In genomic region chr2:52369176-52369575, GRCh38 we compare ENCODE assay signal across 33 cellular contexts.
"Had no signal": no experiment of that assay in that cellular context is flagged by ENCODE, and none has a peak within 500 bp of the region (broad histone marks: within the 10 kb centered on the region; RNA-seq: fewer than 3 reads in every experiment).

No MANE protein-coding gene starts in this region.

- H3K9me3 Mint-ChIP-seq: activated CD4-positive, alpha-beta T cell treated with anti-CD3 and anti-CD28 coated beads, Interleukin-2, amount 10 ng/mL, durations not matched to agents 24 days and 14 days had no signal

- H3K4me3 ChIP-seq: ascending aorta, breast epithelium, gastroesophageal sphincter, heart right ventricle, hepatocyte had no signal

- H3K27ac Mint-ChIP-seq: activated CD4-positive, alpha-beta memory T cell treated with anti-CD3 and anti-CD28 coated beads for 36 hours; activated CD4-positive, alpha-beta T cell treated with anti-CD3 and anti-CD28 coated beads for 36 hours; activated CD4-positive, alpha-beta T cell treated with anti-CD3 and anti-CD28 coated beads, Interleukin-2, amount 10 ng/mL, durations not matched to agents 24 days and 14 days; activated CD8-positive, alpha-beta memory T cell treated with anti-CD3 and anti-CD28 coated beads, Interleukin-2, amount 10 ng/mL, durations not matched to agents 7 days and 5 days; activated CD8-positive, alpha-beta T cell treated with anti-CD3 and anti-CD28 coated beads, Interleukin-2, amount 10 ng/mL, durations not matched to agents 7 days and 5 days; activated naive CD4-positive, alpha-beta T cell treated with anti-CD3 and anti-CD28 coated beads, Interleukin-2, amount 10 ng/mL, durations not matched to agents 7 days and 5 days; activated naive CD4-positive, alpha-beta T cell treated with anti-CD3 and anti-CD28 coated beads, Interleukin-2, amount 50 U/mL, for 72 hours; activated naive CD8-positive, alpha-beta T cell treated with anti-CD3 and anti-CD28 coated beads, Interleukin-2, amount 10 ng/mL, durations not matched to agents 7 days and 5 days; activated T-cell treated with anti-CD3 and anti-CD28 coated beads, Interleukin-2, amount 50 U/mL, for 72 hours; brain; effector memory CD8-positive, alpha-beta T cell; T-helper 17 cell; T-helper 2 cell treated with Interferon-gamma antibody and Interleukin-4, amounts not matched to agents 5 μg/mL and 100 μg/mL, for 36 hours had no signal

- H3K36me3 Mint-ChIP-seq: activated CD4-positive, alpha-beta memory T cell treated with anti-CD3 and anti-CD28 coated beads for 36 hours; activated CD8-positive, alpha-beta memory T cell treated with anti-CD3 and anti-CD28 coated beads, Interleukin-2, amount 10 ng/mL, durations not matched to agents 7 days and 5 days; activated naive CD4-positive, alpha-beta T cell treated with anti-CD3 and anti-CD28 coated beads, Interleukin-2, amount 10 ng/mL, durations not matched to agents 7 days and 5 days; activated naive CD8-positive, alpha-beta T cell treated with anti-CD3 and anti-CD28 coated beads, Interleukin-2, amount 10 ng/mL, durations not matched to agents 7 days and 5 days; brain had no signal

- H3K4me3 Mint-ChIP-seq: activated CD4-positive, alpha-beta memory T cell treated with anti-CD3 and anti-CD28 coated beads for 36 hours; activated CD4-positive, alpha-beta T cell treated with anti-CD3 and anti-CD28 coated beads for 36 hours; activated CD4-positive, alpha-beta T cell treated with anti-CD3 and anti-CD28 coated beads, Interleukin-2, amount 10 ng/mL, durations not matched to agents 24 days and 14 days; activated CD8-positive, alpha-beta memory T cell treated with anti-CD3 and anti-CD28 coated beads, Interleukin-2, amount 10 ng/mL, durations not matched to agents 7 days and 5 days; activated CD8-positive, alpha-beta T cell treated with anti-CD3 and anti-CD28 coated beads, Interleukin-2, amount 10 ng/mL, durations not matched to agents 7 days and 5 days; activated naive CD4-positive, alpha-beta T cell treated with anti-CD3 and anti-CD28 coated beads, Interleukin-2, amount 10 ng/mL, durations not matched to agents 7 days and 5 days; activated naive CD8-positive, alpha-beta T cell treated with anti-CD3 and anti-CD28 coated beads, Interleukin-2, amount 10 ng/mL, durations not matched to agents 7 days and 5 days; activated T-cell treated with anti-CD3 and anti-CD28 coated beads, Interleukin-2, amount 50 U/mL, for 72 hours; brain; central memory CD8-positive, alpha-beta T cell; effector memory CD8-positive, alpha-beta T cell; T-helper 17 cell; T-helper 2 cell treated with Interferon-gamma antibody and Interleukin-4, amounts not matched to agents 5 μg/mL and 100 μg/mL, for 36 hours had no signal

- DNase-seq: activated CD4-positive, alpha-beta memory T cell treated with anti-CD3 and anti-CD28 coated beads for 36 hours; activated CD4-positive, alpha-beta T cell treated with anti-CD3 and anti-CD28 coated beads for 36 hours; activated CD4-positive, alpha-beta T cell treated with anti-CD3 and anti-CD28 coated beads, Interleukin-2, amount 10 ng/mL, durations not matched to agents 24 days and 14 days; activated CD4-positive, CD25-positive, alpha-beta regulatory T cell; activated CD4-positive, CD25-positive, alpha-beta regulatory T cell treated with anti-CD3 and anti-CD28 coated beads, Interleukin-2, amount 50 U/mL, for 72 hours; activated CD8-positive, alpha-beta memory T cell treated with anti-CD3 and anti-CD28 coated beads, Interleukin-2, amount 10 ng/mL, durations not matched to agents 7 days and 5 days; activated CD8-positive, alpha-beta memory T cell treated with anti-CD3 and anti-CD28 coated beads, Interleukin-2, amount 50 U/mL, for 4 hours; activated CD8-positive, alpha-beta T cell treated with anti-CD3 and anti-CD28 coated beads, Interleukin-2, amount 10 ng/mL, durations not matched to agents 7 days and 5 days; activated gamma-delta T cell; activated naive CD4-positive, alpha-beta T cell; activated naive CD4-positive, alpha-beta T cell treated with anti-CD3 and anti-CD28 coated beads, Interleukin-2, amount 10 ng/mL, durations not matched to agents 7 days and 5 days; activated naive CD8-positive, alpha-beta T cell treated with anti-CD3 and anti-CD28 coated beads, Interleukin-2, amount 10 ng/mL, durations not matched to agents 7 days and 5 days; activated T-cell treated with anti-CD3 and anti-CD28 coated beads, Interleukin-2, amount 50 U/mL, for 1 hour; activated T-cell treated with anti-CD3 and anti-CD28 coated beads, Interleukin-2, amount 50 U/mL, for 72 hours; cortex of kidney; dermis blood vessel endothelial cell; effector CD4-positive, alpha-beta T cell; effector memory CD8-positive, alpha-beta T cell; foreskin fibroblast; heart right ventricle; T-helper 1 cell; T-helper 17 cell; T1000; WERI-Rb-1 had no signal

- H3K27me3 Mint-ChIP-seq: activated CD4-positive, alpha-beta memory T cell treated with anti-CD3 and anti-CD28 coated beads for 36 hours; activated CD4-positive, alpha-beta T cell treated with anti-CD3 and anti-CD28 coated beads for 36 hours; activated CD4-positive, alpha-beta T cell treated with anti-CD3 and anti-CD28 coated beads, Interleukin-2, amount 10 ng/mL, durations not matched to agents 24 days and 14 days; activated CD8-positive, alpha-beta memory T cell treated with anti-CD3 and anti-CD28 coated beads, Interleukin-2, amount 10 ng/mL, durations not matched to agents 7 days and 5 days; activated naive CD4-positive, alpha-beta T cell treated with anti-CD3 and anti-CD28 coated beads, Interleukin-2, amount 10 ng/mL, durations not matched to agents 7 days and 5 days; activated naive CD8-positive, alpha-beta T cell treated with anti-CD3 and anti-CD28 coated beads, Interleukin-2, amount 10 ng/mL, durations not matched to agents 7 days and 5 days; brain; central memory CD8-positive, alpha-beta T cell; effector memory CD8-positive, alpha-beta T cell; T-helper 17 cell had no signal

- ATAC-seq: activated CD4-positive, alpha-beta T cell treated with anti-CD3 and anti-CD28 coated beads for 36 hours; activated CD8-positive, alpha-beta memory T cell treated with anti-CD3 and anti-CD28 coated beads, Interleukin-2, amount 10 ng/mL, durations not matched to agents 7 days and 5 days; activated CD8-positive, alpha-beta T cell treated with anti-CD3 and anti-CD28 coated beads, Interleukin-2, amount 10 ng/mL, durations not matched to agents 7 days and 5 days; activated naive CD4-positive, alpha-beta T cell treated with anti-CD3 and anti-CD28 coated beads, Interleukin-2, amount 50 U/mL, for 72 hours; activated T-cell treated with anti-CD3 and anti-CD28 coated beads, Interleukin-2, amount 50 U/mL, for 72 hours; effector memory CD8-positive, alpha-beta T cell; esophagus mucosa; gastroesophageal sphincter; heart right ventricle; T-helper 17 cell had no signal

- H3K4me1 Mint-ChIP-seq: activated CD4-positive, alpha-beta T cell treated with anti-CD3 and anti-CD28 coated beads for 36 hours; activated CD4-positive, alpha-beta T cell treated with anti-CD3 and anti-CD28 coated beads, Interleukin-2, amount 10 ng/mL, durations not matched to agents 24 days and 14 days; activated CD8-positive, alpha-beta memory T cell treated with anti-CD3 and anti-CD28 coated beads, Interleukin-2, amount 10 ng/mL, durations not matched to agents 7 days and 5 days; activated naive CD4-positive, alpha-beta T cell treated with anti-CD3 and anti-CD28 coated beads, Interleukin-2, amount 10 ng/mL, durations not matched to agents 7 days and 5 days; activated naive CD8-positive, alpha-beta T cell treated with anti-CD3 and anti-CD28 coated beads, Interleukin-2, amount 10 ng/mL, durations not matched to agents 7 days and 5 days; brain; central memory CD8-positive, alpha-beta T cell; T-helper 17 cell had no signal
